In the genomic region with DNA sequence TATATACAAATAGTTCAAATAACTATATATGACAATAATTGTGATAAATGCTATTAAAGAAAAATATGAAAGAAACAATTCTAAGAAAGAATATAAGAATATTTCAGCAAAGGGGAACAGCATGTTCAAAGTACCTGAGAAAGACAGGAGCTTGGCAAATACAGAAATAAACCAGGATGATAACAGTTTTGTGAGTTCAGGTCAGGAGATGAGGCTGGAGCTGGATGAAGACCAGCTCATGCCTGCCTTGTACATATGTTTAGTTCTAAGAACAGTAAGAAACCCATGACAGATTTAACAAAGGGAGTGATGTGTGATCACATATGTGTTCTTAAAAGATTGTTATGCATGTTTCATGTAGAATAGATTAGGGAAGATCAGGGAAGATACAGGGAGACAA, we compare ENCODE assay signal across 33 cellular contexts.
"Had no signal": no experiment of that assay in that cellular context is flagged by ENCODE, and none has a peak within 500 bp of the region (broad histone marks: within the 10 kb centered on the region; RNA-seq: fewer than 3 reads in every experiment).

No MANE protein-coding gene starts in this region.

- H3K4me1 Mint-ChIP-seq: activated CD4-positive, alpha-beta memory T cell treated with anti-CD3 and anti-CD28 coated beads, Interleukin-2, amount 10 ng/mL, durations not matched to agents 7 days and 5 days; activated CD4-positive, alpha-beta T cell treated with anti-CD3 and anti-CD28 coated beads, Interleukin-2, amount 10 ng/mL, durations not matched to agents 7 days and 5 days; activated naive CD4-positive, alpha-beta T cell treated with anti-CD3 and anti-CD28 coated beads, Interleukin-2, amount 10 ng/mL, durations not matched to agents 7 days and 5 days; activated naive CD8-positive, alpha-beta T cell treated with anti-CD3 and anti-CD28 coated beads, Interleukin-2, amount 10 ng/mL, durations not matched to agents 7 days and 5 days; brain; WTC11 had no signal

- H3K9me3 Mint-ChIP-seq: activated CD4-positive, alpha-beta memory T cell treated with anti-CD3 and anti-CD28 coated beads, Interleukin-2, amount 10 ng/mL, durations not matched to agents 7 days and 5 days; activated CD4-positive, alpha-beta T cell treated with anti-CD3 and anti-CD28 coated beads, Interleukin-2, amount 10 ng/mL, durations not matched to agents 7 days and 5 days; activated naive CD4-positive, alpha-beta T cell treated with anti-CD3 and anti-CD28 coated beads, Interleukin-2, amount 10 ng/mL, durations not matched to agents 7 days and 5 days; activated naive CD4-positive, alpha-beta T cell treated with anti-CD3 and anti-CD28 coated beads, Interleukin-2, amount 50 U/mL, for 72 hours; activated naive CD8-positive, alpha-beta T cell treated with anti-CD3 and anti-CD28 coated beads, Interleukin-2, amount 10 ng/mL, durations not matched to agents 7 days and 5 days; activated T-cell treated with anti-CD3 and anti-CD28 coated beads, Interleukin-2, amount 50 U/mL, for 24 hours; activated T-cell treated with anti-CD3 and anti-CD28 coated beads, Interleukin-2, amount 50 U/mL, for 72 hours; brain; effector memory CD8-positive, alpha-beta T cell; T-helper 2 cell treated with Interferon-gamma antibody and Interleukin-4, amounts not matched to agents 5 μg/mL and 100 μg/mL, for 36 hours; WTC11 had no signal

- H3K36me3 ChIP-seq: ascending aorta, breast epithelium had no signal

- H3K4me3 Mint-ChIP-seq: activated CD4-positive, alpha-beta memory T cell treated with anti-CD3 and anti-CD28 coated beads, Interleukin-2, amount 10 ng/mL, durations not matched to agents 7 days and 5 days; activated CD4-positive, alpha-beta T cell treated with anti-CD3 and anti-CD28 coated beads, Interleukin-2, amount 10 ng/mL, durations not matched to agents 7 days and 5 days; activated naive CD4-positive, alpha-beta T cell treated with anti-CD3 and anti-CD28 coated beads, Interleukin-2, amount 10 ng/mL, durations not matched to agents 7 days and 5 days; activated naive CD8-positive, alpha-beta T cell treated with anti-CD3 and anti-CD28 coated beads, Interleukin-2, amount 10 ng/mL, durations not matched to agents 7 days and 5 days; activated T-cell treated with anti-CD3 and anti-CD28 coated beads, Interleukin-2, amount 50 U/mL, for 24 hours; activated T-cell treated with anti-CD3 and anti-CD28 coated beads, Interleukin-2, amount 50 U/mL, for 72 hours; brain; effector memory CD8-positive, alpha-beta T cell; T-helper 17 cell; T-helper 2 cell treated with Interferon-gamma antibody and Interleukin-4, amounts not matched to agents 5 μg/mL and 100 μg/mL, for 36 hours; WTC11 had no signal

- ATAC-seq: activated naive CD4-positive, alpha-beta T cell treated with anti-CD3 and anti-CD28 coated beads, Interleukin-2, amount 50 U/mL, for 72 hours; activated T-cell treated with anti-CD3 and anti-CD28 coated beads, Interleukin-2, amount 50 U/mL, for 72 hours; effector memory CD8-positive, alpha-beta T cell; T-helper 17 cell; WTC11 had no signal

- H3K4me3 ChIP-seq: ascending aorta, breast epithelium, cardiac muscle cell, esophagus muscularis mucosa had no signal

- H3K27me3 ChIP-seq: ascending aorta, breast epithelium, cardiac muscle cell, esophagus muscularis mucosa had no signal

- H3K27me3 Mint-ChIP-seq: activated CD4-positive, alpha-beta memory T cell treated with anti-CD3 and anti-CD28 coated beads, Interleukin-2, amount 10 ng/mL, durations not matched to agents 7 days and 5 days; activated CD4-positive, alpha-beta T cell treated with anti-CD3 and anti-CD28 coated beads, Interleukin-2, amount 10 ng/mL, durations not matched to agents 7 days and 5 days; activated naive CD4-positive, alpha-beta T cell treated with anti-CD3 and anti-CD28 coated beads, Interleukin-2, amount 10 ng/mL, durations not matched to agents 7 days and 5 days; activated naive CD8-positive, alpha-beta T cell treated with anti-CD3 and anti-CD28 coated beads, Interleukin-2, amount 10 ng/mL, durations not matched to agents 7 days and 5 days; activated T-cell treated with anti-CD3 and anti-CD28 coated beads, Interleukin-2, amount 50 U/mL, for 24 hours; brain; effector memory CD8-positive, alpha-beta T cell; T-helper 17 cell had no signal

- DNase-seq: activated CD4-positive, alpha-beta memory T cell treated with anti-CD3 and anti-CD28 coated beads, Interleukin-2, amount 10 ng/mL, durations not matched to agents 7 days and 5 days; activated CD4-positive, alpha-beta T cell treated with anti-CD3 and anti-CD28 coated beads for 1 hour; activated CD4-positive, alpha-beta T cell treated with anti-CD3 and anti-CD28 coated beads for 4 hours; activated CD4-positive, alpha-beta T cell treated with anti-CD3 and anti-CD28 coated beads, Interleukin-2, amount 10 ng/mL, durations not matched to agents 7 days and 5 days; activated CD4-positive, alpha-beta T cell treated with anti-CD3 and anti-CD28 coated beads, Interleukin-2, amount 50 U/mL, for 4 hours; activated CD8-positive, alpha-beta memory T cell treated with anti-CD3 and anti-CD28 coated beads, Interleukin-2, amount 50 U/mL, for 48 hours; activated gamma-delta T cell; activated naive CD4-positive, alpha-beta T cell; activated naive CD4-positive, alpha-beta T cell treated with anti-CD3 and anti-CD28 coated beads, Interleukin-2, amount 10 ng/mL, durations not matched to agents 7 days and 5 days; activated naive CD8-positive, alpha-beta T cell treated with anti-CD3 and anti-CD28 coated beads, Interleukin-2, amount 10 ng/mL, durations not matched to agents 7 days and 5 days; activated T-cell treated with anti-CD3 and anti-CD28 coated beads for 4 hours; activated T-cell treated with anti-CD3 and anti-CD28 coated beads, Interleukin-2, amount 50 U/mL, for 24 hours; activated T-cell treated with anti-CD3 and anti-CD28 coated beads, Interleukin-2, amount 50 U/mL, for 72 hours; central memory CD4-positive, alpha-beta T cell; cerebellar nuclear complex; cortex of kidney; dermis blood vessel endothelial cell; effector CD4-positive, alpha-beta T cell; effector memory CD8-positive, alpha-beta T cell; erythroblast; foreskin melanocyte; head of caudate nucleus; T-helper 1 cell; T-helper 17 cell; T1000 had no signal

- H3K27ac Mint-ChIP-seq: activated CD4-positive, alpha-beta memory T cell treated with anti-CD3 and anti-CD28 coated beads, Interleukin-2, amount 10 ng/mL, durations not matched to agents 7 days and 5 days; activated CD4-positive, alpha-beta T cell treated with anti-CD3 and anti-CD28 coated beads, Interleukin-2, amount 10 ng/mL, durations not matched to agents 7 days and 5 days; activated naive CD4-positive, alpha-beta T cell treated with anti-CD3 and anti-CD28 coated beads, Interleukin-2, amount 10 ng/mL, durations not matched to agents 7 days and 5 days; activated naive CD8-positive, alpha-beta T cell treated with anti-CD3 and anti-CD28 coated beads, Interleukin-2, amount 10 ng/mL, durations not matched to agents 7 days and 5 days; activated T-cell treated with anti-CD3 and anti-CD28 coated beads, Interleukin-2, amount 50 U/mL, for 24 hours; activated T-cell treated with anti-CD3 and anti-CD28 coated beads, Interleukin-2, amount 50 U/mL, for 72 hours; brain; effector memory CD8-positive, alpha-beta T cell; T-helper 17 cell; T-helper 2 cell treated with Interferon-gamma antibody and Interleukin-4, amounts not matched to agents 5 μg/mL and 100 μg/mL, for 36 hours; WTC11 had no signal

- H3K9me3 ChIP-seq: ascending aorta, breast epithelium, esophagus muscularis mucosa had no signal

- H3K4me1 ChIP-seq: ascending aorta, breast epithelium, esophagus muscularis mucosa had no signal

- H3K27ac ChIP-seq: ascending aorta, breast epithelium, cardiac muscle cell, esophagus muscularis mucosa had no signal
